Comparison of ENCODE assay signal across 1 cellular context in genomic region chr11:88475991-88476418, GRCh38.
TF ChIP-seq lines count a peak whose summit lies in the region.

No MANE protein-coding gene starts in this region.

TF ChIP-seq in IMR-90, 13 proteins besides CTCF, POLR2A, EP300 and RAD21:
- TF ChIP-seq MAFK (IDR thresholded peaks at IDR 0.05; ENCODE audit: low read depth, low read length) (no peak), NFE2L2 (IDR thresholded peaks at IDR 0.05; ENCODE audit: low read depth, low read length) (no peak), RCOR1 (IDR thresholded peaks at IDR 0.05; ENCODE audit: insufficient replicate concordance, low read length) (no peak), MXI1 (IDR thresholded peaks at IDR 0.05; ENCODE audit: borderline replicate concordance, low read depth, low read length) (no peak), BHLHE40 (IDR thresholded peaks at IDR 0.05; ENCODE audit: low read depth, low read length) (no peak), MAZ (IDR thresholded peaks at IDR 0.05; ENCODE audit: borderline replicate concordance, low read depth, low read length) (no peak), FOS (IDR thresholded peaks at IDR 0.05; ENCODE audit: low read depth, low read length) (no peak)
- TF ChIP-seq, protein P1, sequence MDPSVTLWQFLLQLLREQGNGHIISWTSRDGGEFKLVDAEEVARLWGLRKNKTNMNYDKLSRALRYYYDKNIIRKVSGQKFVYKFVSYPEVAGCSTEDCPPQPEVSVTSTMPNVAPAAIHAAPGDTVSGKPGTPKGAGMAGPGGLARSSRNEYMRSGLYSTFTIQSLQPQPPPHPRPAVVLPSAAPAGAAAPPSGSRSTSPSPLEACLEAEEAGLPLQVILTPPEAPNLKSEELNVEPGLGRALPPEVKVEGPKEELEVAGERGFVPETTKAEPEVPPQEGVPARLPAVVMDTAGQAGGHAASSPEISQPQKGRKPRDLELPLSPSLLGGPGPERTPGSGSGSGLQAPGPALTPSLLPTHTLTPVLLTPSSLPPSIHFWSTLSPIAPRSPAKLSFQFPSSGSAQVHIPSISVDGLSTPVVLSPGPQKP (IDR thresholded peaks at IDR 0.05; ENCODE audit: borderline replicate concordance, low read depth, low read length): no peak
TF ChIP-seq in IMR-90: peak in this region for 0.
